ENCODE assay signal across 10 cellular contexts in the genomic region with DNA sequence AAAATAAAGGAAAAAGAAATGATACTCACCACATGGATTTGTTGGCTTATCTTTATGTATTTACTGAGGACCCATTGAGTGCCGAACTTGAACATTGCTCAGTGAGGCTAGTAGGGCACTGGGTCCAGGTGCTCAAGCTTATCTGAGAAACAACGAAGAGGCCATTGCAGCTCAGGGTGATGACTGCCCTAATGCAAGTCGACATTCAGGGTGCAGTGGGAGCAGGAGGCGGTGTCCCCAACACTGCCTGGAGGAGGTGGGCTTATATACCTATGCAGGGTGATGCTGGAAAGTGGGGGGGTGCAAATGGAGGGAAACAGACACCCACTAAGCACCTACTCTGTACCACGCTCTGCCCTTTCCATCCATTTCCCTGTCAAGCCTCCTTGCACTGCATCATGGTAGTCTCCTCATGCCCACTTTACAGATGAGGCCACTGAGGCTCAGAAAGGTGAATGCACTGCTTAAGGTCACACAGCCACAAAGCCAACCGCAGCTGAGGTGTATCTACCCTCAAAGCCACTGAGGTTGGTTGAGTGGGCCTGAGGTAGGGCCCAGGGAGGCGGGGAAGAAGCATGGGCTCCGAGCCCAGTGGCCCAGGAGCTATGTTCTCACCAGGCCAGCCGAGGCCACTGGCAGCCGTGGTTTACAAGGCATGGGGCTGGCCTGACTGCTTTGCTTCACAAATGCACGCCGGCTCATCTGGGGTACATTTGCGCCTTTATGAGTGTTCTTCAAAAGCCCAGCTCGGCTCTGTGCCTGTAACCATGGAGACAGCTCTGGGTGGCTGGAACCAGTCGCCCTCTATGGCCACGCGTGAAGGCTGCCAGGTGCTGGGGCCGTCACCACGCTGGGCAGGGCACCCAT.
A peak's percentile ranks its signal among the peaks of the same experiment; 100 is the strongest.
DNase-seq lines count a peak whose midpoint lies in the region; ATAC-seq, FAIRE-seq and TF ChIP-seq lines count a peak whose summit lies in the region.
"Had no signal": no experiment of that assay in that cellular context is flagged by ENCODE, and none has a peak within 500 bp of the region (broad histone marks: within the 10 kb centered on the region; RNA-seq: fewer than 3 reads in every experiment).

No MANE protein-coding gene starts in this region.

- H3K27me3 ChIP-seq in astrocyte (ENCODE audit: insufficient read depth, low read length) (no peaks in the 10 kb centered on the region), lung (ENCODE audit: control insufficient read depth, insufficient read depth) (no peaks in the 10 kb centered on the region)

- DNase-seq in SHP77 (lab: John Stamatoyannopoulos, UW) = peak; percentile 22 to 65
- no peak for DNase-seq in SHP77 treated with DMSO at 0.1 percent for 48 hours (lab: John Stamatoyannopoulos, UW)
- peak; percentile 35 for DNase-seq in astrocyte (ENCODE audit: low read depth)
- DNase-seq in lung (ENCODE audit: low spot score) = peak; percentile 81
- peak; percentile 70 for DNase-seq in ureter (ENCODE audit: low spot score)
- DNase-seq in activated CD4-positive, alpha-beta T cell treated with anti-CD3 and anti-CD28 coated beads for 1 hour = no peak
- DNase-seq: GOT3, retina had no signal

- H3K4me1 Mint-ChIP-seq in astrocyte (ENCODE audit: low read depth, unreplicated experiment) = peaks cover 2% of the 10 kb centered on the region

- peaks cover 1% of the 10 kb centered on the region for H3K4me1 ChIP-seq in astrocyte (ENCODE audit: insufficient read depth, low read length)
- H3K4me1 ChIP-seq in lung (ENCODE audit: control insufficient read depth in 2 of 2, insufficient read depth in 2 of 2, low read length in 2 of 2) = peaks cover 0 to 2% of the 10 kb centered on the region in 2 donors

- peaks cover 15% of the 10 kb centered on the region for H3K79me2 ChIP-seq in astrocyte (ENCODE audit: insufficient read depth, low read length)

- H3K9me3 ChIP-seq in astrocyte (ENCODE audit: insufficient read depth, low read depth, low read length) = no peaks in the 10 kb centered on the region
- H3K9me3 ChIP-seq in lung (ENCODE audit: control insufficient read depth in 2 of 2, insufficient read depth in 1 of 2, low read length in 1 of 2) = no peaks in the 10 kb centered on the region

- WGBS in lung, 2 donors = 57 to 75% methylated on average over 19 of the region's 19 CpGs

- peaks cover 34% of the 10 kb centered on the region for H4K20me1 ChIP-seq in astrocyte (ENCODE audit: insufficient read depth, low read length)

- FAIRE-seq in astrocyte (lab: Jason Lieb, UNC) = no peak

- no peak overlapping the region for H2AFZ ChIP-seq in astrocyte (ENCODE audit: low read depth, low read length)

- H3K27ac Mint-ChIP-seq in astrocyte (ENCODE audit: unreplicated experiment) = no peak overlapping the region

- H3K27me3 Mint-ChIP-seq in astrocyte (ENCODE audit: low read depth, unreplicated experiment) = peaks cover 31% of the 10 kb centered on the region

- peaks cover 1% of the 10 kb centered on the region for H3K36me3 Mint-ChIP-seq in astrocyte (ENCODE audit: low read depth, unreplicated experiment)

- ATAC-seq in lung (ENCODE audit: insufficient read depth, low FRiP score) = peak; percentile 11
- no peak for ATAC-seq in HG03095 (IDR thresholded peaks at IDR 0.05; ENCODE audit: unreplicated experiment)
- ATAC-seq in GM21576 (IDR thresholded peaks at IDR 0.05; ENCODE audit: unreplicated experiment) = no peak

- no peak for TF ChIP-seq CTCF in astrocyte (IDR thresholded peaks at IDR 0.05; ENCODE audit: insufficient read depth, low read depth, low read length)
- no peak for TF ChIP-seq CTCF in lung (IDR thresholded peaks at IDR 0.05; ENCODE audit: control extremely low read depth, extremely low read depth)

- no peak overlapping the region for H3K4me3 Mint-ChIP-seq in astrocyte (ENCODE audit: unreplicated experiment)

- H3K9ac ChIP-seq in astrocyte (ENCODE audit: low read length) = no peak overlapping the region

- H3K4me3 ChIP-seq in astrocyte (ENCODE audit: insufficient read depth, low read depth, low read length) (no peak overlapping the region), lung (no peak overlapping the region)

- H3K9me3 Mint-ChIP-seq in astrocyte (ENCODE audit: unreplicated experiment) = no peaks in the 10 kb centered on the region

- H3K27ac ChIP-seq in astrocyte (ENCODE audit: low read depth, low read length) = no peak overlapping the region
- H3K27ac ChIP-seq in lung (ENCODE audit: low read depth in 1 of 2, low read length in 1 of 2) = no peak overlapping the region

- H3K36me3 ChIP-seq in astrocyte (ENCODE audit: insufficient read depth, low read length) (no peaks in the 10 kb centered on the region), lung (ENCODE audit: control insufficient read depth in 2 of 2, insufficient read depth in 2 of 2, low read length in 2 of 2) (no peaks in the 10 kb centered on the region)

- no peak overlapping the region for H3K4me2 ChIP-seq in astrocyte (ENCODE audit: low read length)

Comparison
In these comparisons a context has a peak if more than half of its experiments do, and no peak if none do; other contexts are left out.
1. DNase-seq: peak in SHP77 (2 of 2), astrocyte (single experiment), lung (single experiment) and ureter (single experiment); none in SHP77 treated with DMSO at 0.1 percent for 48 hours (single experiment) and activated CD4-positive, alpha-beta T cell treated with anti-CD3 and anti-CD28 coated beads for 1 hour (single experiment).